10 cellular contexts compared by ENCODE assay signal in genomic region chr10:99906470-99906869, GRCh38.
DNase-seq lines count a peak whose midpoint lies in the region; ATAC-seq and TF ChIP-seq lines count a peak whose summit lies in the region.
"Had no signal": no experiment of that assay in that cellular context is flagged by ENCODE, and none has a peak within 500 bp of the region (broad histone marks: within the 10 kb centered on the region; RNA-seq: fewer than 3 reads in every experiment).

No MANE protein-coding gene starts in this region.

- peaks cover 0 to 2% (median 0%) of the 10 kb centered on the region in 3 donors for H3K4me1 Mint-ChIP-seq in CD8-positive, alpha-beta memory T cell

- H3K4me3 Mint-ChIP-seq in CD8-positive, alpha-beta memory T cell, result no peak overlapping the region
- H3K4me3 Mint-ChIP-seq: CD4-positive, alpha-beta memory T cell had no signal

- TF ChIP-seq CTCF in ovary (IDR thresholded peaks at IDR 0.05), result no peak

- H3K9me3 Mint-ChIP-seq in CD8-positive, alpha-beta memory T cell, result no peaks in the 10 kb centered on the region
- H3K9me3 Mint-ChIP-seq: CD4-positive, alpha-beta memory T cell had no signal

- no peak for ATAC-seq in HG02938 (IDR thresholded peaks at IDR 0.05; ENCODE audit: unreplicated experiment)

- POLR2A ChIA-PET in CD8-positive, alpha-beta memory T cell (lab: Charles Lee), result no interaction called here

- DNase-seq in AG08395 (ENCODE audit: low spot score), result peak; percentile 79
- peak; percentile 100 for DNase-seq in M059J (ENCODE audit: low read depth)
- DNase-seq in epithelial cell of prostate (ENCODE audit: low read depth, low spot score), result peak; percentile 84
- peak in 4 of 5 donors; percentile 29 to 55 (median 38) for DNase-seq in ovary
- DNase-seq in MV-4-11 (lab: John Stamatoyannopoulos, UW), result no peak
- DNase-seq in CD8-positive, alpha-beta memory T cell, result no peak
- DNase-seq in activated CD4-positive, CD25-positive, alpha-beta regulatory T cell (lab: John Stamatoyannopoulos, UW), result no peak
- DNase-seq: CD4-positive, alpha-beta memory T cell; NCI-H1092 had no signal

- H3K27me3 ChIP-seq in ovary, result no peaks in the 10 kb centered on the region
- no peaks in the 10 kb centered on the region for H3K27me3 ChIP-seq in CD8-positive, alpha-beta memory T cell (ENCODE audit: insufficient read depth, low read length, poor library complexity, severe bottlenecking)

- TF ChIP-seq EP300 in ovary (IDR thresholded peaks at IDR 0.05), result no peak

- H3K4me1 ChIP-seq in ovary (ENCODE audit: insufficient read depth), result peaks cover 2% of the 10 kb centered on the region
- H3K4me1 ChIP-seq in CD8-positive, alpha-beta memory T cell (ENCODE audit: insufficient read depth, low read length), result no peaks in the 10 kb centered on the region

- H3K4me3 ChIP-seq in ovary, result no peak overlapping the region
- no peak overlapping the region for H3K4me3 ChIP-seq in CD8-positive, alpha-beta memory T cell (ENCODE audit: low read length)

- intact Hi-C loops in ovary (cut with DNase I), result loop anchor here in 1 of 4 donors (5.0 kb wide), 1 partner anchor 101 kb away; the partner anchor contains the start of gene DNMBP

- CTCF ChIA-PET in CD8-positive, alpha-beta memory T cell (lab: Charles Lee), result interaction anchor here (2.3 kb wide), 1 partner anchor 60 kb away, joined by 7 read pairs; no protein-coding TSS in a partner anchor

- H3K36me3 ChIP-seq in ovary, result no peaks in the 10 kb centered on the region
- H3K36me3 ChIP-seq in CD8-positive, alpha-beta memory T cell (ENCODE audit: insufficient read depth, low read length), result no peaks in the 10 kb centered on the region

- WGBS in ovary, 3 donors, result 59 to 67% (median 61%) methylated on average over 9 of the region's 9 CpGs

- H3K27me3 Mint-ChIP-seq in CD8-positive, alpha-beta memory T cell, result no peaks in the 10 kb centered on the region
- H3K27me3 Mint-ChIP-seq: CD4-positive, alpha-beta memory T cell had no signal

- no peak for TF ChIP-seq POLR2A in ovary (IDR thresholded peaks at IDR 0.05)

- no peaks in the 10 kb centered on the region for H3K9me3 ChIP-seq in ovary
- H3K9me3 ChIP-seq in CD8-positive, alpha-beta memory T cell (ENCODE audit: low read length), result no peaks in the 10 kb centered on the region

- H3K27ac ChIP-seq in epithelial cell of prostate (peak overlapping the region; percentile 70), ovary (no peak overlapping the region)
- no peak overlapping the region for H3K27ac ChIP-seq in CD8-positive, alpha-beta memory T cell (ENCODE audit: low read depth, low read length)

- no peak overlapping the region for H3K27ac Mint-ChIP-seq in CD8-positive, alpha-beta memory T cell
- H3K27ac Mint-ChIP-seq: CD4-positive, alpha-beta memory T cell had no signal

- peaks cover 11 to 37% (median 16%) of the 10 kb centered on the region in 3 donors for H3K36me3 Mint-ChIP-seq in CD8-positive, alpha-beta memory T cell

Comparison
In these comparisons a context has a peak if more than half of its experiments do, and no peak if none do; other contexts are left out.
1. DNase-seq: peak in AG08395 (single experiment), M059J (single experiment), epithelial cell of prostate (single experiment) and ovary (4 of 5); none in MV-4-11 (single experiment), CD8-positive, alpha-beta memory T cell (0 of 5) and activated CD4-positive, CD25-positive, alpha-beta regulatory T cell (0 of 4).